Comparison of ENCODE assay signal across 1 cellular context in the genomic region with DNA sequence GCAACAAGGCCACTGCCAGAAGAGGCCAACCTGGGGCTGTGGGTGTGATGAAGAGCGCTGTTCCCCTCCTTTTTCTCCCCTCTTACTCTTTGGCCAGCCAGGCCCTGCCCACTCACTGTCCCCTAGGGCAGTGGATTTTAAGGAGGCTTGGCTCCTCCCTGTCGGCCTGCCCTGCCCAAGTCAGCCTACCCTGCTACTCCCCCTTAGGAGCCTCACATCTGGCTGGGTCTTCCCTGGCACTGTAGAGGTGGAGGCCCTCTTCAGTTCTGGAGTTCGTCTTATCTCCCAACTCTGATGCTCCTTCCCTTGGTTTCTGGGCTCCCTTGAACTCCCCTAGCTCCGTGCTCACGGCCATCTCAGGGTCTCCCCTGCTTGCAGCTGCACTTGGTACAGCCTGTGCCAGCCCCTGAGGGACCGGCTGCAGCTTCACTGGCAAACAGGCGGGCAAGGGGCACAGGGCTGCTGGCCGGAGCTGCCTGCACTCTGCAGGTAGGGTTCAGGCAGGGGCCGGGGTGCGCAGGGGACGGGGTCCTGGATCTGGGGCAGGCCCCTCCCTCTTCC.
TF ChIP-seq lines count a peak whose summit lies in the region.

No MANE protein-coding gene starts in this region.

TF ChIP-seq in GM12878, 131 proteins besides CTCF, POLR2A, EP300 and RAD21:
- TF ChIP-seq SIN3A (IDR thresholded peaks at IDR 0.05; ENCODE audit: low read depth, low read length) (no peak), ATF7 (IDR thresholded peaks at IDR 0.05; ENCODE audit: low read depth) (peak; percentile 76), CHD1 (IDR thresholded peaks at IDR 0.05; ENCODE audit: low read depth, low read length) (peak; percentile 86; the same call in 1 of the 2 replicates), MTA3 (IDR thresholded peaks at IDR 0.05; ENCODE audit: borderline replicate concordance, low read length) (no peak), JUND (IDR thresholded peaks at IDR 0.05; ENCODE audit: low read depth, low read length) (peak; percentile 16; the same call in 1 of the 2 replicates), NR2F1 (conservative IDR thresholded peaks at IDR 0.05) (no peak), BHLHE40 (IDR thresholded peaks at IDR 0.05; ENCODE audit: borderline replicate concordance in 1 of 2, low read depth in 2 of 2, low read length in 1 of 2) (peak in 1 of 2 experiments; percentile 29; a peak in 1 of 4 replicates), FOXK2 (IDR thresholded peaks at IDR 0.05) (peak; percentile 75)
- TF ChIP-seq, protein P1, sequence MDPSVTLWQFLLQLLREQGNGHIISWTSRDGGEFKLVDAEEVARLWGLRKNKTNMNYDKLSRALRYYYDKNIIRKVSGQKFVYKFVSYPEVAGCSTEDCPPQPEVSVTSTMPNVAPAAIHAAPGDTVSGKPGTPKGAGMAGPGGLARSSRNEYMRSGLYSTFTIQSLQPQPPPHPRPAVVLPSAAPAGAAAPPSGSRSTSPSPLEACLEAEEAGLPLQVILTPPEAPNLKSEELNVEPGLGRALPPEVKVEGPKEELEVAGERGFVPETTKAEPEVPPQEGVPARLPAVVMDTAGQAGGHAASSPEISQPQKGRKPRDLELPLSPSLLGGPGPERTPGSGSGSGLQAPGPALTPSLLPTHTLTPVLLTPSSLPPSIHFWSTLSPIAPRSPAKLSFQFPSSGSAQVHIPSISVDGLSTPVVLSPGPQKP (IDR thresholded peaks at IDR 0.05; ENCODE audit: low read depth, low read length), result no peak
